In the genomic region with DNA sequence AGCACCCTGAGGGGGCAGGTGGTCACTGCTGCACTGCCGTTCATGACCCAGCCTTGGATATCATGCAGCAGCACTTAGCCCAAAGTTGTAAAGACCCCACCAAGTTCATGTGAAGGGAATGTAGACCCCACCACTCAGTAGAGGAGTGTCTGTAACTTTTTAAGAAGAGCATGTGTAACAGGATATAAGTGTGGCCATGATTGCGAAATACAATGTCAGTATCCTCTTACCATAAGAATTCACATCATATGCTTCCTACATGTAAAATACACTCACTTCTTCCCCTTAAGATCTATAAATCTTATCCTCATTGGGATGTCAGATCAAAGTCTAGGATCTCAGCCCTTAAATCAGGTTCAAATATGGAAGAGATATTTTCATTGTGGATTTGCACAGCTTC, we compare ENCODE assay signal across 14 cellular contexts.
"Had no signal": no experiment of that assay in that cellular context is flagged by ENCODE, and none has a peak within 500 bp of the region (broad histone marks: within the 10 kb centered on the region; RNA-seq: fewer than 3 reads in every experiment).

No MANE protein-coding gene starts in this region.

- H3K27me3 Mint-ChIP-seq: memory B cell; natural killer cell treated with Interleukin-12 subunit alpha and Interleukin-12 subunit beta and Interleukin-15 and Interleukin-18, amount 100 ng/mL, for 72 hours; progenitor cell of endocrine pancreas had no signal

- H3K4me3 Mint-ChIP-seq: activated naive CD4-positive, alpha-beta T cell treated with anti-CD3 and anti-CD28 coated beads, Interleukin-2, amount 50 U/mL, for 24 hours; memory B cell; natural killer cell treated with Interleukin-12 subunit alpha and Interleukin-12 subunit beta and Interleukin-15 and Interleukin-18, amount 100 ng/mL, for 72 hours; stimulated activated effector memory CD8-positive, alpha-beta T cell treated with anti-CD3 and anti-CD28 coated beads, Interleukin-12 subunit alpha, Interleukin-12 subunit beta, amount 100 ng/mL, for 72 hours had no signal

- H3K4me1 Mint-ChIP-seq: activated naive CD4-positive, alpha-beta T cell treated with anti-CD3 and anti-CD28 coated beads, Interleukin-2, amount 50 U/mL, for 24 hours; memory B cell had no signal

- H3K4me3 ChIP-seq: thyroid gland, uterus had no signal

- H3K4me1 ChIP-seq: uterus had no signal

- H3K36me3 Mint-ChIP-seq: activated naive CD4-positive, alpha-beta T cell treated with anti-CD3 and anti-CD28 coated beads, Interleukin-2, amount 50 U/mL, for 24 hours; memory B cell; stimulated activated effector memory CD8-positive, alpha-beta T cell treated with anti-CD3 and anti-CD28 coated beads, Interleukin-12 subunit alpha, Interleukin-12 subunit beta, amount 100 ng/mL, for 72 hours had no signal

- ATAC-seq: natural killer cell treated with Interleukin-12 subunit alpha and Interleukin-12 subunit beta and Interleukin-15 and Interleukin-18, amount 100 ng/mL, for 72 hours; right cardiac atrium; stimulated activated effector memory CD8-positive, alpha-beta T cell treated with anti-CD3 and anti-CD28 coated beads, Interleukin-12 subunit alpha, Interleukin-12 subunit beta, amount 100 ng/mL, for 72 hours had no signal

- H3K27ac ChIP-seq: thyroid gland, uterus had no signal

- H3K27ac Mint-ChIP-seq: activated naive CD4-positive, alpha-beta T cell treated with anti-CD3 and anti-CD28 coated beads, Interleukin-2, amount 50 U/mL, for 24 hours; memory B cell; natural killer cell treated with Interleukin-12 subunit alpha and Interleukin-12 subunit beta and Interleukin-15 and Interleukin-18, amount 100 ng/mL, for 72 hours; progenitor cell of endocrine pancreas; stimulated activated effector memory CD8-positive, alpha-beta T cell treated with anti-CD3 and anti-CD28 coated beads, Interleukin-12 subunit alpha, Interleukin-12 subunit beta, amount 100 ng/mL, for 72 hours had no signal

- H3K9me3 ChIP-seq: thyroid gland, uterus had no signal

- H3K36me3 ChIP-seq: thyroid gland, uterus had no signal

- DNase-seq: activated CD4-positive, alpha-beta T cell treated with anti-CD3 and anti-CD28 coated beads, Interleukin-2, amount 50 U/mL, for 4 hours; activated CD4-positive, CD25-positive, alpha-beta regulatory T cell treated with anti-CD3 and anti-CD28 coated beads, Interleukin-2, amount 50 U/mL, for 72 hours; activated T-cell treated with anti-CD3 and anti-CD28 coated beads, Interleukin-2, amount 50 U/mL, for 1 hour; amygdala; nucleus accumbens; right cardiac atrium; T-helper 9 cell; thyroid gland; uterus had no signal

- H3K27me3 ChIP-seq: thyroid gland, uterus had no signal
